18 cellular contexts compared by ENCODE assay signal in genomic region chr9:130287736-130288135, GRCh38. TPM values are rescaled to one million over a fixed set of nuclear protein-coding genes. Genes with fewer than 3 reads are reported as not detected.
DNase-seq lines count a peak whose midpoint lies in the region; ATAC-seq lines count a peak whose summit lies in the region.
"Had no signal": no experiment of that assay in that cellular context is flagged by ENCODE, and none has a peak within 500 bp of the region (broad histone marks: within the 10 kb centered on the region; RNA-seq: fewer than 3 reads in every experiment).

No MANE protein-coding gene starts in this region.

- ATAC-seq in GM18867 (IDR thresholded peaks at IDR 0.05; ENCODE audit: unreplicated experiment): no peak
- ATAC-seq: GM12878 had no signal

- H3K4me3 ChIP-seq in SJCRH30: no peak overlapping the region
- H3K4me3 ChIP-seq in muscle layer of colon (ENCODE audit: low read depth in 1 of 2, low read length in 2 of 2): no peak overlapping the region
- H3K4me3 ChIP-seq: ascending aorta, GM12878, ovary, smooth muscle cell, stomach had no signal

- H3K4me1 ChIP-seq in SJCRH30 (peaks cover 44% of the 10 kb centered on the region), muscle layer of colon (ENCODE audit: insufficient read depth, low read length) (peaks cover 62% of the 10 kb centered on the region)
- H3K4me1 ChIP-seq: ascending aorta had no signal

- H3K9ac ChIP-seq in muscle layer of colon (ENCODE audit: low read length): no peak overlapping the region

- H3K27ac ChIP-seq in SJCRH30: no peak overlapping the region
- H3K27ac ChIP-seq in muscle layer of colon (ENCODE audit: low read depth, low read length): peak overlapping the region; percentile 46
- H3K27ac ChIP-seq: ascending aorta, ovary had no signal

- H3K36me3 ChIP-seq in SJCRH30: no peaks in the 10 kb centered on the region
- peaks cover 15% of the 10 kb centered on the region for H3K36me3 ChIP-seq in muscle layer of colon (ENCODE audit: insufficient read depth, low read length)
- H3K36me3 ChIP-seq: ascending aorta, ovary, stomach had no signal

- DNase-seq in EH (ENCODE audit: low read depth): peak; percentile 21
- DNase-seq in NCI-H1694 treated with DMSO at 0.1 percent for 48 hours (lab: John Stamatoyannopoulos, UW): peak; percentile 79
- DNase-seq in SJCRH30: peak; percentile 42 to 73
- DNase-seq in activated CD4-positive, alpha-beta T cell treated with anti-CD3 and anti-CD28 coated beads, Interleukin-2, amount 50 U/mL, for 48 hours: no peak
- DNase-seq in D341Med (ENCODE audit: low spot score): no peak
- no peak for DNase-seq in NCI-H226
- DNase-seq: activated B cell treated with CpG ODN at 0.5 μM for 24 hours, erythroblast, Karpas-422, NCI-H446 treated with DMSO at 0.1 percent for 48 hours, stomach, SW 1271 had no signal

- H3K27me3 ChIP-seq in SJCRH30: no peaks in the 10 kb centered on the region; the same call in 1 of the 2 replicates
- no peaks in the 10 kb centered on the region for H3K27me3 ChIP-seq in muscle layer of colon (ENCODE audit: control insufficient read depth in 1 of 2, insufficient read depth in 2 of 2, low read length in 2 of 2)
- H3K27me3 ChIP-seq: ascending aorta, ovary had no signal

- H3K9me3 ChIP-seq in SJCRH30 (replicated peaks) (no peaks in the 10 kb centered on the region), muscle layer of colon (ENCODE audit: low read length) (no peaks in the 10 kb centered on the region)
- H3K9me3 ChIP-seq: ascending aorta, ovary, stomach had no signal

RNA-seq across cellular contexts. Expression of gene HMCN2, which starts 22.2 kb away (rescaled TPM):
- 5.6 and 5.8 TPM in 2 replicates for total RNA-seq in SJCRH30 (2014; rRNA removed; shearing (Covaris generic))
- total RNA-seq: activated B cell treated with CpG ODN at 0.5 μM for 24 hours, GM12878 had no signal

Comparison
In these comparisons a context has a peak if more than half of its experiments do, and no peak if none do; other contexts are left out.
1. DNase-seq: peak in EH (single experiment), NCI-H1694 treated with DMSO at 0.1 percent for 48 hours (single experiment) and SJCRH30 (2 of 2); none in activated CD4-positive, alpha-beta T cell treated with anti-CD3 and anti-CD28 coated beads, Interleukin-2, amount 50 U/mL, for 48 hours (0 of 2), D341Med (single experiment) and NCI-H226 (single experiment).